ENCODE assay signal across 8 cellular contexts in genomic region chrX:49002091-49002935, GRCh38. TPM values are rescaled to one million over a fixed set of nuclear protein-coding genes. Genes with fewer than 3 reads are reported as not detected.
A peak's percentile ranks its signal among the peaks of the same experiment; 100 is the strongest.
DNase-seq lines count a peak whose midpoint lies in the region; ATAC-seq, FAIRE-seq and TF ChIP-seq lines count a peak whose summit lies in the region.

A gene with protein sequence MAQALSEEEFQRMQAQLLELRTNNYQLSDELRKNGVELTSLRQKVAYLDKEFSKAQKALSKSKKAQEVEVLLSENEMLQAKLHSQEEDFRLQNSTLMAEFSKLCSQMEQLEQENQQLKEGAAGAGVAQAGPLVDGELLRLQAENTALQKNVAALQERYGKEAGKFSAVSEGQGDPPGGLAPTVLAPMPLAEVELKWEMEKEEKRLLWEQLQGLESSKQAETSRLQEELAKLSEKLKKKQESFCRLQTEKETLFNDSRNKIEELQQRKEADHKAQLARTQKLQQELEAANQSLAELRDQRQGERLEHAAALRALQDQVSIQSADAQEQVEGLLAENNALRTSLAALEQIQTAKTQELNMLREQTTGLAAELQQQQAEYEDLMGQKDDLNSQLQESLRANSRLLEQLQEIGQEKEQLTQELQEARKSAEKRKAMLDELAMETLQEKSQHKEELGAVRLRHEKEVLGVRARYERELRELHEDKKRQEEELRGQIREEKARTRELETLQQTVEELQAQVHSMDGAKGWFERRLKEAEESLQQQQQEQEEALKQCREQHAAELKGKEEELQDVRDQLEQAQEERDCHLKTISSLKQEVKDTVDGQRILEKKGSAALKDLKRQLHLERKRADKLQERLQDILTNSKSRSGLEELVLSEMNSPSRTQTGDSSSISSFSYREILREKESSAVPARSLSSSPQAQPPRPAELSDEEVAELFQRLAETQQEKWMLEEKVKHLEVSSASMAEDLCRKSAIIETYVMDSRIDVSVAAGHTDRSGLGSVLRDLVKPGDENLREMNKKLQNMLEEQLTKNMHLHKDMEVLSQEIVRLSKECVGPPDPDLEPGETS (minus strand): TSS chrX:49002264. CDS start chrX:49002229, 35 bp downstream.

- dilution Hi-C loops in mammary epithelial cell (cut with HindIII; ENCODE audit: low sequenced_read_pairs): no loop called here

- H3K4me2 ChIP-seq in A549: peak within 1 kb of the TSS; percentile 74
- H3K4me2 ChIP-seq in mammary epithelial cell (ENCODE audit: insufficient read depth, low read depth, low read length): peak within 1 kb of the TSS; percentile 64
- H3K4me2 ChIP-seq in smooth muscle cell: peak within 1 kb of the TSS; percentile 91

- intact Hi-C loops in mammary epithelial cell (cut with micrococcal nuclease): loop anchor here (1.0 kb wide), 1 partner anchor 41 kb away; the partner anchor contains the start of gene TFE3

- H3K79me2 ChIP-seq in mammary epithelial cell (ENCODE audit: insufficient read depth, low read length) (peaks cover 14% of the 10 kb centered on the region), smooth muscle cell (ENCODE audit: low read depth) (peaks cover 14% of the 10 kb centered on the region)

- in situ Hi-C loops in mammary epithelial cell (cut with MboI; ENCODE audit: low sequenced_read_pairs in 2 of 2): no loop called here

- TF ChIP-seq RAD21 in A549 (conservative IDR thresholded peaks at IDR 0.05 in 1 of 2, IDR thresholded peaks at IDR 0.05 in 1 of 2): no peak

- POLR2A ChIA-PET in A549 (lab: Yijun Ruan, JAX): interaction anchor here (1.0 to 2.1 kb wide), 4 partner anchors 37 to 182 kb away, joined by 3 to 15 read pairs (median 8); partner anchors contain the start of genes OTUD5 and TFE3

- peaks cover 5% of the 10 kb centered on the region; the same call in 1 of the 3 replicates for H3K4me1 ChIP-seq in A549
- H3K4me1 ChIP-seq in mammary epithelial cell (ENCODE audit: insufficient read depth, low read length): no peaks in the 10 kb centered on the region
- no peaks in the 10 kb centered on the region for H3K4me1 ChIP-seq in smooth muscle cell (ENCODE audit: low read depth)

- H3K4me3 ChIP-seq in A549 (peak within 1 kb of the TSS; percentile 75), WERI-Rb-1 (ENCODE audit: low read depth, low read length) (peak within 1 kb of the TSS; percentile 47), mammary epithelial cell (replicated peaks in 1 of 3; ENCODE audit: insufficient read depth in 1 of 3, low read depth in 2 of 3, low read length in 3 of 3) (peak within 1 kb of the TSS; percentile 63 to 73 (median 70)), smooth muscle cell (peak within 1 kb of the TSS; percentile 79)

- peak; percentile 69 for TF ChIP-seq POLR2A in A549 (IDR thresholded peaks at IDR 0.05; ENCODE audit: low read length)

- BruUV-seq in mammary epithelial cell (replicated peaks; lab: Mats Ljungman, UMichigan): no TSS peak

- H2AFZ ChIP-seq in mammary epithelial cell (ENCODE audit: low read depth, low read length) (peak within 1 kb of the TSS; percentile 91), smooth muscle cell (ENCODE audit: low read depth) (peak within 1 kb of the TSS; percentile 94)

- TF ChIP-seq EP300 in A549 (IDR thresholded peaks at IDR 0.05): no peak

- H3K36me3 ChIP-seq in WERI-Rb-1 (peaks cover 10% of the 10 kb centered on the region), mammary epithelial cell (ENCODE audit: insufficient read depth, low read length) (no peaks in the 10 kb centered on the region), smooth muscle cell (ENCODE audit: low read depth) (peaks cover 3% of the 10 kb centered on the region)

- FAIRE-seq in A549 (lab: Jason Lieb, UNC): peak; percentile 97

- H3K27ac ChIP-seq in A549 (peak within 1 kb of the TSS; percentile 94 to 98), WERI-Rb-1 (peak within 1 kb of the TSS; percentile 91), mammary epithelial cell (ENCODE audit: insufficient read depth, low read depth, low read length) (peak within 1 kb of the TSS; percentile 93), smooth muscle cell (ENCODE audit: low read depth) (peak within 1 kb of the TSS; percentile 98)

- peak; percentile 85 to 93 for DNase-seq in A549 (ENCODE audit: low read depth in 1 of 2, low spot score in 1 of 2)
- DNase-seq in NCI-H2227 (lab: John Stamatoyannopoulos, UW; ENCODE audit: unreplicated experiment): peak; percentile 99
- DNase-seq in WERI-Rb-1: peak; percentile 76
- DNase-seq in mammary epithelial cell: peak; percentile 79
- peak; percentile 83 for DNase-seq in iPS-NIHi7 (ENCODE audit: extremely low spot score)
- peak; percentile 40 for DNase-seq in smooth muscle cell (lab: John Stamatoyannopoulos, UW; ENCODE audit: unreplicated experiment)

- peaks cover 10% of the 10 kb centered on the region for H3K27me3 ChIP-seq in WERI-Rb-1 (ENCODE audit: insufficient read depth, low read depth, severe bottlenecking)
- no peaks in the 10 kb centered on the region for H3K27me3 ChIP-seq in mammary epithelial cell (ENCODE audit: insufficient read depth, low read length)
- H3K27me3 ChIP-seq in smooth muscle cell (ENCODE audit: low read depth): no peaks in the 10 kb centered on the region

- ATAC-seq in A549: peak; percentile 88 to 92
- peak; percentile 83 for ATAC-seq in GM18861 (IDR thresholded peaks at IDR 0.05; ENCODE audit: unreplicated experiment)
- peak; percentile 71 for ATAC-seq in HG03097 (IDR thresholded peaks at IDR 0.05; ENCODE audit: low FRiP score, unreplicated experiment)

- CTCF ChIA-PET in A549 (lab: Yijun Ruan, JAX): interaction anchor here (0.7 to 1.1 kb wide), 5 partner anchors 12 to 42 kb away, joined by 3 to 5 read pairs (median 3); partner anchors contain the start of gene KCND1
- CTCF ChIA-PET in mammary epithelial cell (lab: Charles Lee; ENCODE audit: low non-redundant PET): interaction anchor here (0.6 kb wide), 1 partner anchor 86 kb away, joined by 4 read pairs; no protein-coding TSS in a partner anchor

- no peaks in the 10 kb centered on the region for H3F3A ChIP-seq in smooth muscle cell (ENCODE audit: low read depth)

- H4K20me1 ChIP-seq in mammary epithelial cell (ENCODE audit: insufficient read depth, low read length) (no peaks in the 10 kb centered on the region), smooth muscle cell (ENCODE audit: low read depth) (peaks cover under 1% of the 10 kb centered on the region)

- H3K9ac ChIP-seq in mammary epithelial cell (ENCODE audit: insufficient read depth, low read length) (peak within 1 kb of the TSS; percentile 79), smooth muscle cell (ENCODE audit: low read depth) (peak within 1 kb of the TSS; percentile 99)

- TF ChIP-seq CTCF in A549 (IDR thresholded peaks at IDR 0.05) (no peak), WERI-Rb-1 (IDR thresholded peaks at IDR 0.05; ENCODE audit: low read depth, low read length) (no peak), mammary epithelial cell (conservative IDR thresholded peaks at IDR 0.05 in 1 of 2, IDR thresholded peaks at IDR 0.05 in 1 of 2; ENCODE audit: extremely low read depth in 1 of 2, insufficient read depth in 1 of 2, low read depth in 1 of 2, low read length in 2 of 2) (no peak), smooth muscle cell (IDR thresholded peaks at IDR 0.05; ENCODE audit: borderline replicate concordance, insufficient read depth, poor library complexity, severe bottlenecking) (no peak)

- WGBS in A549 (ENCODE audit: missing lambda C conversion rate): 2% methylated on average over 28 of the region's 38 CpGs
- 40% methylated on average over 29 of the region's 38 CpGs for WGBS in mammary epithelial cell (ENCODE audit: low coverage, missing lambda C conversion rate)
- 42% methylated on average over 38 of the region's 38 CpGs for WGBS in smooth muscle cell (ENCODE audit: low lambda C conversion rate)

- no peaks in the 10 kb centered on the region for H3K9me3 ChIP-seq in A549
- no peaks in the 10 kb centered on the region for H3K9me3 ChIP-seq in WERI-Rb-1 (ENCODE audit: severe bottlenecking)
- no peaks in the 10 kb centered on the region for H3K9me3 ChIP-seq in mammary epithelial cell (replicated peaks; ENCODE audit: insufficient read depth, low read length)
- H3K9me3 ChIP-seq in smooth muscle cell (replicated peaks; ENCODE audit: low read depth): no peaks in the 10 kb centered on the region

TF ChIP-seq in A549, 52 proteins besides CTCF, POLR2A, EP300 and RAD21 (continues in another document):
- TF ChIP-seq PBX3 (IDR thresholded peaks at IDR 0.05) (no peak), ESRRA (IDR thresholded peaks at IDR 0.05; ENCODE audit: borderline replicate concordance, low read length) (no peak)

RNA-seq across cellular contexts. Expression of the gene that starts here (rescaled TPM):
- 33.7 and 35.1 TPM in 2 replicates for polyA plus RNA-seq in A549 (2011; rRNA removed)
- polyA plus RNA-seq in A549 (2012; cell fraction: cytosol; rRNA removed): 25.6 and 29.1 TPM in 2 replicates
- 66.7 and 82.8 TPM in 2 replicates for polyA plus RNA-seq in A549 (2012; cell fraction: nucleus; rRNA removed)
- polyA plus RNA-seq in A549 (2017; fragmentation: RNase III; extraction: RNeasy Plus Mini Kit Qiagen cat#74134 plus additional on column Dnase treatment): 27.7 to 36.2 TPM (median 34.3 TPM) in 3 replicates
- 21.4 and 21.9 TPM in 2 replicates for polyA minus RNA-seq in A549 (2011; rRNA and poly(A)+ RNA removed)
- 10 to 100 TPM; 16.5 to 42.7 TPM for total RNA-seq in mammary epithelial cell
- polyA plus RNA-seq in mammary epithelial cell: 16.1 TPM
- polyA minus RNA-seq in mammary epithelial cell: 96.7 TPM
- 10.0 and 13.9 TPM in 2 replicates for total RNA-seq in smooth muscle cell
- 14.9 and 20.2 TPM in 2 replicates for polyA plus RNA-seq in smooth muscle cell

Comparison
In these comparisons a context has a peak if more than half of its experiments do, and no peak if none do; other contexts are left out.
1. Peak in every context shown above with its lines: DNase-seq, ATAC-seq, H3K4me3 ChIP-seq and H3K27ac ChIP-seq.
2. DNase-seq: peak in every context shown above with its lines; median percentile 99 in NCI-H2227; 89 in A549; 83 in iPS-NIHi7; 79 in mammary epithelial cell; 76 in WERI-Rb-1; 40 in smooth muscle cell.